ENCODE assay signal across 26 cellular contexts in genomic region chr9:137263506-137263905, GRCh38. TPM values are rescaled to one million over a fixed set of nuclear protein-coding genes. Genes with fewer than 3 reads are reported as not detected.
"Had no signal": no experiment of that assay in that cellular context is flagged by ENCODE, and none has a peak within 500 bp of the region (broad histone marks: within the 10 kb centered on the region; RNA-seq: fewer than 3 reads in every experiment).

No MANE protein-coding gene starts in this region.

- H3K27ac ChIP-seq: epithelial cell of prostate, esophagus muscularis mucosa, gastrocnemius medialis, heart right ventricle, left ventricle myocardium inferior, psoas muscle, testis, tibial nerve had no signal

- H3K9me3 ChIP-seq: esophagus muscularis mucosa, gastrocnemius medialis, heart right ventricle, left ventricle myocardium inferior, psoas muscle, testis, tibial nerve had no signal

- H3K27me3 Mint-ChIP-seq: effector memory CD8-positive, alpha-beta T cell; naive B cell; stimulated activated naive CD8-positive, alpha-beta T cell treated with anti-CD3 and anti-CD28 coated beads, Interleukin-15, Interleukin-2, amounts not matched to agents 100 ng/mL and 50 ng/mL, for 24 hours had no signal

- H3K27me3 ChIP-seq: esophagus muscularis mucosa, gastrocnemius medialis, heart right ventricle, testis, tibial nerve had no signal

- ATAC-seq: effector memory CD8-positive, alpha-beta T cell; gastrocnemius medialis; sciatic nerve had no signal

- H3K4me3 ChIP-seq: esophagus muscularis mucosa, gastrocnemius medialis, heart right ventricle, left ventricle myocardium inferior, lung, psoas muscle, testis, tibial nerve had no signal

- H3K27ac Mint-ChIP-seq: naive B cell; nephron; stimulated activated naive CD8-positive, alpha-beta T cell treated with anti-CD3 and anti-CD28 coated beads, Interleukin-15, Interleukin-2, amounts not matched to agents 100 ng/mL and 50 ng/mL, for 24 hours had no signal

- H3K4me3 Mint-ChIP-seq: effector memory CD8-positive, alpha-beta T cell; nephron; stimulated activated naive CD8-positive, alpha-beta T cell treated with anti-CD3 and anti-CD28 coated beads, Interleukin-15, Interleukin-2, amounts not matched to agents 100 ng/mL and 50 ng/mL, for 24 hours had no signal

- H3K4me1 ChIP-seq: testis had no signal

- DNase-seq: effector memory CD8-positive, alpha-beta T cell; gastrocnemius medialis; hypothalamus; left ventricle myocardium inferior; mesenchymal stem cell; midbrain; naive B cell; retina; stimulated activated CD4-positive, alpha-beta T cell treated with anti-CD3 and anti-CD28 coated beads, Interleukin-2, amount 100 ng/mL, for 24 hours; stimulated activated CD4-positive, alpha-beta T cell treated with anti-CD3 and anti-CD28 coated beads, Interleukin-4, amount 100 ng/mL, for 4 hours; testis had no signal

- H3K9me3 Mint-ChIP-seq: effector memory CD8-positive, alpha-beta T cell; nephron; stimulated activated naive CD8-positive, alpha-beta T cell treated with anti-CD3 and anti-CD28 coated beads, Interleukin-15, Interleukin-2, amounts not matched to agents 100 ng/mL and 50 ng/mL, for 24 hours had no signal

- FAIRE-seq: islet of Langerhans had no signal

RNA-seq across cellular contexts. Expression of gene STPG3, which starts 12.4 kb away (rescaled TPM):
- total RNA-seq: esophagus muscularis mucosa, fibroblast of villous mesenchyme, gastrocnemius medialis, lung, psoas muscle, sciatic nerve, skeletal muscle tissue, subcutaneous adipose tissue, tibial nerve, urinary bladder had no signal
- polyA plus RNA-seq: urinary bladder had no signal

RNA-seq across cellular contexts. Expression of gene SLC34A3, which starts 32.8 kb away (rescaled TPM):
- total RNA-seq: esophagus muscularis mucosa, fibroblast of villous mesenchyme, gastrocnemius medialis, heart right ventricle, left ventricle myocardium inferior, omental fat pad, psoas muscle, sciatic nerve, skeletal muscle tissue, subcutaneous adipose tissue, tibial nerve, urinary bladder had no signal
- polyA plus RNA-seq: heart right ventricle, psoas muscle had no signal
